ENCODE assay signal across 8 cellular contexts in the genomic region with DNA sequence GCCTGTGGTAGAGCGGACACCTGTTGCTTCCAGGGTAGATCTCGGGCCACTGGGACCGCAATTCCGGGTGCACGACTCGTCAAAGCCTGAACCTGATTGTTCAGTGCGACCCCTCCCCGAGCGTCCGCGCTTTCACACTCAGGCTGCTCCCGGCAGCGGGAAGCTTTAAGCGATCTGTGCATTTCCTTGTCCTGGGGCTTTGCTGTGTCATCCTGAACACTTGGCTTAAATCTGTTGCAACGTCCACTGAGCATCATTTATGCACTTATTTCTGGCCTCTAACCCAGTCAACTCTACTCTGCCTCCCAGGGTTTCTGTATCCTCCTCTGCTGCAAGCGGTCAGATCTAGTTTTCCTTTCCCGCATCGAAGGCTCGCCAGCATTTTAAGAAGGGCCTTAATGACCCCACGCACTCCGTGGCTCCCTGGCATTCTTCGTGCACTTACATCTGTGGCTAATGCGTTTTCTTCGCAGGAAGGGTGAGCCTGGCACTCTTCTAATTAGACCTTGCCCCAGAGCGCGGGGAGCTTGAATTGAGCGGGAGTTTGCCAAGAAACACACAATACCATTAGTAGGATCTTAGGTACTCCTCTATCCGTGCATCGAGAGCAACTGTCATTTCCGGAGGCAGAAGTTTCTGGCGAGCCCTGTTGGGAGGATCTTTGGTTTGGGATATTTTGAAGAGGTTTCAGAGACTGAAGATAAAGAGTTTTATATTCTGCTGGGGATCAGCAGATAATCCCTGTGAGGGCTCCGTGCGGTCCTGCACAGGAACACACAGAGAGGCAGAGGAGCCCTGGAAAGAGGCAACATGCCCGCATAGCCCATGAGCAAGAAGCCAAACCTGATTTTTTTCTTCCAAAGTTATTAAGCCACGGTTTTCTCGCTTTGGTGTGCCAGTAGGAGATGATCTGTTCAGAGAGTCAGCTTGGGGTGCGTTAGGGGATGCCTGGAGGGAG. TPM values are rescaled to one million over a fixed set of nuclear protein-coding genes. Genes with fewer than 3 reads are reported as not detected.
A peak's percentile ranks its signal among the peaks of the same experiment; 100 is the strongest.
DNase-seq lines count a peak whose midpoint lies in the region; ATAC-seq and TF ChIP-seq lines count a peak whose summit lies in the region.

No MANE protein-coding gene starts in this region.

- H3K4me2 ChIP-seq in IMR-90 (ENCODE audit: low read depth, low read length) = peak overlapping the region; percentile 86

- DNase-seq in CD14-positive monocyte (ENCODE audit: low spot score) (no peak), IMR-90 (peak; percentile 37), choroid plexus epithelial cell (ENCODE audit: low read depth) (peak; percentile 53), lower lobe of right lung (no peak), tibial nerve (ENCODE audit: low spot score in 2 of 2) (no peak), cerebellum (ENCODE audit: low spot score) (no peak)

- H2AK5ac ChIP-seq in IMR-90 (ENCODE audit: low read depth, low read length) = no peak overlapping the region

- H3K18ac ChIP-seq in IMR-90 (ENCODE audit: low read depth, low read length) = no peak overlapping the region

- no peak overlapping the region for H3K4ac ChIP-seq in IMR-90 (ENCODE audit: low read depth, low read length)

- no peaks in the 10 kb centered on the region for H4K20me1 ChIP-seq in IMR-90 (ENCODE audit: insufficient read depth, low read length)

- H3K36me3 Mint-ChIP-seq in CD14-positive monocyte = no peaks in the 10 kb centered on the region

- peaks cover 0 to 15% (median 3%) of the 10 kb centered on the region in 7 donors for H3K9me3 Mint-ChIP-seq in CD14-positive monocyte

- H2AFZ ChIP-seq in IMR-90 (replicated peaks; ENCODE audit: low read length, poor library complexity) = peak overlapping the region; percentile 83

- H3K4me1 ChIP-seq in IMR-90 (ENCODE audit: control insufficient read depth, insufficient read depth, low read length) (no peaks in the 10 kb centered on the region), lower lobe of right lung (peaks cover 5% of the 10 kb centered on the region), tibial nerve (peaks cover 0 to 12% (median 0%) of the 10 kb centered on the region in 4 donors)

- no peak overlapping the region for H3K56ac ChIP-seq in IMR-90 (ENCODE audit: extremely low read depth, insufficient read depth, low read length)

- TF ChIP-seq POLR2A in IMR-90 (IDR thresholded peaks at IDR 0.05; ENCODE audit: low read depth, low read length) (no peak), tibial nerve (IDR thresholded peaks at IDR 0.05) (no peak)

- peaks cover 33 to 42% (median 34%) of the 10 kb centered on the region in 3 donors for H3K27me3 Mint-ChIP-seq in CD14-positive monocyte (ENCODE audit: low read depth in 3 of 3)

- no peak overlapping the region for H2BK120ac ChIP-seq in IMR-90 (ENCODE audit: low read depth, low read length)

- H3K4me3 Mint-ChIP-seq in CD14-positive monocyte = peak overlapping the region; percentile 75 to 89

- TF ChIP-seq RAD21 in IMR-90 (IDR thresholded peaks at IDR 0.05; ENCODE audit: low read length) = no peak

- POLR2A ChIA-PET in IMR-90 (lab: Charles Lee; ENCODE audit: unreplicated experiment) = no interaction called here

- H2AK9ac ChIP-seq in IMR-90 (replicated peaks; ENCODE audit: low read depth, low read length, poor library complexity) = no peak overlapping the region

- H3K79me1 ChIP-seq in IMR-90 (ENCODE audit: low read depth in 1 of 2, low read length in 2 of 2) = no peaks in the 10 kb centered on the region

- dilution Hi-C loops in IMR-90 (cut with HindIII; ENCODE audit: low sequenced_read_pairs, unreplicated experiment) = no loop called here

- H2BK20ac ChIP-seq in IMR-90 (ENCODE audit: low read depth, low read length) = no peak overlapping the region

- H2BK5ac ChIP-seq in IMR-90 (ENCODE audit: low read depth, low read length, poor library complexity, severe bottlenecking) = no peak overlapping the region

- intact Hi-C loops in CD14-positive monocyte (cut with micrococcal nuclease) (no loop called here), IMR-90 (cut with micrococcal nuclease) (no loop called here), lower lobe of right lung (cut with DNase I) (no loop called here)

- TF ChIP-seq CTCF in CD14-positive monocyte (IDR thresholded peaks at IDR 0.05) (no peak), IMR-90 (conservative IDR thresholded peaks at IDR 0.05; ENCODE audit: low read depth, low read length) (no peak), choroid plexus epithelial cell (conservative IDR thresholded peaks at IDR 0.05; ENCODE audit: low read depth, low read length) (no peak), lower lobe of right lung (IDR thresholded peaks at IDR 0.05) (no peak), tibial nerve (IDR thresholded peaks at IDR 0.05) (no peak)

- H3K4me1 Mint-ChIP-seq in CD14-positive monocyte = peaks cover 16% of the 10 kb centered on the region

- TF ChIP-seq EP300 in tibial nerve (IDR thresholded peaks at IDR 0.05) = no peak

- no peaks in the 10 kb centered on the region for H3K9me1 ChIP-seq in IMR-90 (ENCODE audit: insufficient read depth, low read length)

- no peak overlapping the region for H3K23ac ChIP-seq in IMR-90 (ENCODE audit: low read depth, low read length)

- ATAC-seq in IMR-90 (ENCODE audit: low read depth) = peak; percentile 48
- ATAC-seq in lower lobe of right lung = peak; percentile 42 to 52
- no peak for ATAC-seq in GM18858 (IDR thresholded peaks at IDR 0.05; ENCODE audit: unreplicated experiment)
- no peak for ATAC-seq in GM21825 (IDR thresholded peaks at IDR 0.05; ENCODE audit: unreplicated experiment)

- in situ Hi-C loops in IMR-90 (cut with MboI; ENCODE audit: low sequenced_read_pairs) = no loop called here

- CTCF ChIA-PET in IMR-90 (lab: Yijun Ruan, JAX) = no interaction called here

- no peak overlapping the region; a peak in 1 of 4 replicates for H4K8ac ChIP-seq in IMR-90 (ENCODE audit: low read depth in 2 of 2, low read length in 2 of 2)

- peak overlapping the region in 2 of 7 donors; percentile 19 to 64 for H3K27ac Mint-ChIP-seq in CD14-positive monocyte

- 4% methylated on average over 21 of the region's 37 CpGs; no CpG with 5 or more reads in 1 of the 2 experiments for WGBS in IMR-90 (ENCODE audit: extremely low coverage in 2 of 2, insufficient read length in 1 of 2), 2 experiments
- WGBS in tibial nerve, 2 donors = 18 to 22% methylated on average over 35 to 36 of the region's 37 CpGs

- peak overlapping the region; percentile 48 for H3K4me3 ChIP-seq in IMR-90 (ENCODE audit: insufficient read depth, low read depth, low read length)
- peak overlapping the region; percentile 59 for H3K4me3 ChIP-seq in choroid plexus epithelial cell (ENCODE audit: low read depth, low read length)
- H3K4me3 ChIP-seq in lower lobe of right lung = peak overlapping the region; percentile 68
- peak overlapping the region; percentile 57 to 85 (median 70) for H3K4me3 ChIP-seq in tibial nerve

- no peaks in the 10 kb centered on the region for H3K36me3 ChIP-seq in IMR-90 (ENCODE audit: control insufficient read depth, insufficient read depth, low read length)
- no peaks in the 10 kb centered on the region for H3K36me3 ChIP-seq in lower lobe of right lung
- H3K36me3 ChIP-seq in tibial nerve = no peaks in the 10 kb centered on the region

- H3K27ac ChIP-seq in IMR-90 (ENCODE audit: insufficient read depth, low read length) (no peak overlapping the region), lower lobe of right lung (no peak overlapping the region), tibial nerve (peak overlapping the region in 2 of 4 donors; percentile 57 to 70)

- no peak overlapping the region for H3K14ac ChIP-seq in IMR-90 (replicated peaks; ENCODE audit: low read depth, low read length)

- no peak overlapping the region for H2BK15ac ChIP-seq in IMR-90 (ENCODE audit: low read depth, low read length)

- no peak overlapping the region for H4K91ac ChIP-seq in IMR-90 (ENCODE audit: insufficient read depth, low read depth, low read length)

- H3K9me3 ChIP-seq in IMR-90 (ENCODE audit: control insufficient read depth, insufficient read depth, low read length) (no peaks in the 10 kb centered on the region), lower lobe of right lung (no peaks in the 10 kb centered on the region), tibial nerve (no peaks in the 10 kb centered on the region)

- BruUV-seq in IMR-90 (replicated peaks; lab: Mats Ljungman, UMichigan) = no TSS peak

- H3K9ac ChIP-seq in IMR-90 (ENCODE audit: low read depth, low read length) = 0 out of 2 replicates have a peak overlapping the region, but pooled peaks have one; percentile 0

- no peak overlapping the region for H4K5ac ChIP-seq in IMR-90 (ENCODE audit: low read depth, low read length)

- H3K27me3 ChIP-seq in IMR-90 (ENCODE audit: control insufficient read depth, insufficient read depth, low read length) = 0 out of 2 replicates have a peak, but pooled peaks cover 1% of the 10 kb centered on the region
- H3K27me3 ChIP-seq in lower lobe of right lung (ENCODE audit: low read depth) = peaks cover 5% of the 10 kb centered on the region
- no peaks in the 10 kb centered on the region for H3K27me3 ChIP-seq in tibial nerve

TF ChIP-seq in IMR-90, 13 proteins besides CTCF, POLR2A, EP300 and RAD21:
- peak; percentile 60; the same call in 1 of the 2 replicates for TF ChIP-seq NFE2L2 (IDR thresholded peaks at IDR 0.05; ENCODE audit: low read depth, low read length)
- TF ChIP-seq SMC3 (IDR thresholded peaks at IDR 0.05; ENCODE audit: low read depth, low read length) = no peak
- TF ChIP-seq CEBPB (IDR thresholded peaks at IDR 0.05; ENCODE audit: low read depth, low read length) = no peak

RNA-seq across cellular contexts. Expression of gene DDIT4L, which starts 0.7 kb away (rescaled TPM):
- polyA plus RNA-seq in CD14-positive monocyte (under 1 TPM in 1 of 2 donors, not detected in 1; 0.15 TPM), IMR-90 (2012; rRNA removed) (2.2 and 3.1 TPM in 2 replicates)
- total RNA-seq in IMR-90 (2012; rRNA removed) (3.9 and 7.8 TPM in 2 replicates), lower lobe of right lung (0.92 TPM), tibial nerve (1 to 10 TPM; 2.7 to 6.3 (median 3.8) TPM), cerebellum (1.1 TPM)
- polyA plus RNA-seq in IMR-90 (2012; cell fraction: cytosol; rRNA removed) = 0.37 and 0.63 TPM in 2 replicates
- polyA plus RNA-seq in IMR-90 (2012; cell fraction: nucleus; rRNA removed; ENCODE audit: low replicate concordance) = 0.21 and 1.9 TPM in 2 replicates

Comparison
In these comparisons a context has a peak if more than half of its experiments do, and no peak if none do; other contexts are left out.
1. DNase-seq: peak in IMR-90 (single experiment) and choroid plexus epithelial cell (single experiment); none in CD14-positive monocyte (single experiment), lower lobe of right lung (single experiment), tibial nerve (0 of 2) and cerebellum (single experiment).
2. ATAC-seq: peak in IMR-90 (single experiment) and lower lobe of right lung (2 of 2); none in GM18858 (single experiment) and GM21825 (single experiment).
3. Peak in every context shown above with its lines, with median percentiles within 50 percentile points of each other: H3K4me3 ChIP-seq.